ENCODE assay signal across 14 cellular contexts in the genomic region with DNA sequence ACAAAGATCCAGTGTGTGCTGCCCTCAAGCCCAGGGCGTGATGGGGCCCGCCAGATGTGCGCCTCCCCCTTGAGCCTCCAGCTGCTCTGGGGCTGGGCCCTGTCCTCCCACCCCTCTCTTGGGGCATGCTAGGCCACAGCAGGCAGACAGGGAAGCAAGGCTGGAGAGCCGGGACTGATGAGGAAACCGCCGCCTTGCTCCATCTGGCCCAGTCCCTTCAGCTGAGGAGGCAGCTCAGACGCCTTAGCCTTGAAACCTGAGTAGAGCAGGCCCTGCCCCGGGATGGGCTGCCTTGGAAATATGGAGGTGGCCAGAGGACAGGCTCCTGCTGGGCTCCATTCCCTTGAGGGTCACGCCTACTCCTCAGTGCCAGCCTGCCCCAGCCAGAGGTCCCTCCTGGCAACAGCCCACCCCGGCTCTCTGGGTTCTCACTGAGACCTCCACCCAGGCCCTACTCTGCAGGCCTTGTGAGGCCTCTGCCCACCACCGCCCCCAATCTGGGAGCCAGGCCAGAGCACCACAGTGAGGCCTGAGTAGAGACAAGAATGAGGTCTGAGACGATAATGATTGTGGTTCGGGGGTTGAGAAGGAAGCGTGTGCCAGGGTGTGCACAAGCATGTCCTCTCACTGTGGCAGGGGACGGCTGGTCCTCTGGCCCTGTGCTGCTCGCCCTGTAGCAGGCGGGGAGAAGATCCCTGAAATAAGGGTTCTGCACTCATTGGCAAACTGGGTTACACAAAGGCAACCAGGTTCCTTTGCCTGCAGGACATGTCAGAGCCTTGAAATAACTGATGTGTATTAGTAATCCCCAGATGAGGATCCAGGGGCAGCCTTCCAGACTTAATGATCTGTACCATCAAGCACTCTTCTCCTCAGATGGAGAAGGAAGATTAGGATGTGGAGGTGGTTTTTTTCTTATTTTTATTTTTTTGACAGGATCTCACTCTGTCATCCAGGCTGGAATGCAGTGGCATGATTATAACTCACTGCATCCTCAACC. TPM values are rescaled to one million over a fixed set of nuclear protein-coding genes. Genes with fewer than 3 reads are reported as not detected.
DNase-seq lines count a peak whose midpoint lies in the region; ATAC-seq lines count a peak whose summit lies in the region.
"Had no signal": no experiment of that assay in that cellular context is flagged by ENCODE, and none has a peak within 500 bp of the region (broad histone marks: within the 10 kb centered on the region; RNA-seq: fewer than 3 reads in every experiment).

No MANE protein-coding gene starts in this region.

- H3K27ac ChIP-seq in right cardiac atrium (ENCODE audit: low read length) (peak overlapping the region; percentile 26), skeletal muscle tissue (ENCODE audit: low read depth, low read length) (peak overlapping the region; percentile 81)

- H3K36me3 ChIP-seq in skeletal muscle tissue (ENCODE audit: control insufficient read depth in 3 of 3, insufficient read depth in 3 of 3, low read length in 3 of 3), result peaks cover 23 to 39% (median 32%) of the 10 kb centered on the region in 3 donors

- H3K4me1 ChIP-seq in right cardiac atrium (ENCODE audit: control insufficient read depth, insufficient read depth, low read length), result peaks cover 20% of the 10 kb centered on the region
- peaks cover 62 to 87% (median 78%) of the 10 kb centered on the region in 3 donors for H3K4me1 ChIP-seq in skeletal muscle tissue (ENCODE audit: control insufficient read depth in 3 of 3, insufficient read depth in 3 of 3, low read length in 3 of 3)

- H3K4me3 ChIP-seq in right cardiac atrium (ENCODE audit: low read length) (no peak overlapping the region), skeletal muscle tissue (ENCODE audit: low read length in 3 of 3) (peak overlapping the region in 1 of 3 donors; percentile 13)
- H3K4me3 ChIP-seq: esophagus squamous epithelium had no signal

- WGBS in right cardiac atrium, result 66% methylated on average over 17 of the region's 17 CpGs

- peak; percentile 83 for DNase-seq in GM03348 (ENCODE audit: low spot score)
- DNase-seq in anterior cingulate cortex (lab: John Stamatoyannopoulos, UW), result peak in 31 of 58 donors; percentile 26 to 84 (median 64)
- DNase-seq in right cardiac atrium, result peak in 2 of 3 donors; percentile 51 to 68
- DNase-seq in activated CD4-positive, alpha-beta T cell treated with anti-CD3 and anti-CD28 coated beads for 4 hours, result no peak
- no peak for DNase-seq in CD1c-positive myeloid dendritic cell (ENCODE audit: extremely low spot score)
- DNase-seq: activated B cell treated with CpG ODN at 0.5 μM for 24 hours; esophagus squamous epithelium; mesendoderm; MV-4-11; OCI-M1; stimulated activated CD4-positive, alpha-beta T cell treated with anti-CD3 and anti-CD28 coated beads, Interleukin-2, amount 100 ng/mL, for 24 hours had no signal

- H3K27me3 ChIP-seq in right cardiac atrium (ENCODE audit: control insufficient read depth, insufficient read depth) (no peaks in the 10 kb centered on the region), skeletal muscle tissue (ENCODE audit: control insufficient read depth in 3 of 3, insufficient read depth in 3 of 3, low read length in 3 of 3) (no peaks in the 10 kb centered on the region)
- H3K27me3 ChIP-seq: esophagus squamous epithelium had no signal

- H3K9me3 ChIP-seq in right cardiac atrium (ENCODE audit: control insufficient read depth, low read length), result no peaks in the 10 kb centered on the region
- no peaks in the 10 kb centered on the region for H3K9me3 ChIP-seq in skeletal muscle tissue (ENCODE audit: control insufficient read depth in 3 of 3, low read length in 3 of 3)
- H3K9me3 ChIP-seq: esophagus squamous epithelium had no signal

- ATAC-seq in right cardiac atrium (peak; percentile 13 to 29), HG03097 (IDR thresholded peaks at IDR 0.05; ENCODE audit: low FRiP score, unreplicated experiment) (no peak), GM21515 (IDR thresholded peaks at IDR 0.05; ENCODE audit: unreplicated experiment) (no peak)

- H3K9ac ChIP-seq in skeletal muscle tissue (ENCODE audit: low read depth in 1 of 3, low read length in 3 of 3), result peak overlapping the region in 1 of 3 donors; percentile 40

- intact Hi-C loops in right cardiac atrium (cut with DNase I), result no loop called here

RNA-seq across cellular contexts. Expression of a gene that starts 30.9 kb away (rescaled TPM):
- total RNA-seq in right cardiac atrium (10 to 100 TPM; 33.9 to 70.5 (median 55.9) TPM), skeletal muscle tissue (66.8 TPM)
- polyA plus RNA-seq in right cardiac atrium, result 47.5 TPM

Comparison
In these comparisons a context has a peak if more than half of its experiments do, and no peak if none do; other contexts are left out.
1. DNase-seq: peak in GM03348 (single experiment), anterior cingulate cortex (31 of 58) and right cardiac atrium (2 of 3); none in activated CD4-positive, alpha-beta T cell treated with anti-CD3 and anti-CD28 coated beads for 4 hours (0 of 2) and CD1c-positive myeloid dendritic cell (single experiment).
2. ATAC-seq: peak in right cardiac atrium (2 of 2); none in HG03097 (single experiment) and GM21515 (single experiment).